Comparison of ENCODE assay signal across 13 cellular contexts in the genomic region with DNA sequence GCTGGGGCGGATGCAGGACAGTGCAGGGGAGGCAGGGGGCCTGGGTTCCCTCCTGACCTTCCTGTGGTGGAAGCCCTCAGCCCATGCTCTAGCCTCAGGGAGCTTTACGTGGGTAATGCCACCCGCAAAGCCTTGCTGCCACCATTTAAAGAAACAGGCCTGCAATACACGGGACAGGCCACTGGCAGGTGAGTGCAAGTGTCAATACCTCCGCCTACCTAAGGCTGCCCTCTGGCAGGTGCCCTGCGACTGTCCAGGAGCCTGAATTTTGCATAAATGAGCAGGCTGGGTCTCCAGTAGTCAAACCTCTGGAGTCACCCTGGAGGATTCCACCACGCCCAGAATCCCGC. TPM values are rescaled to one million over a fixed set of nuclear protein-coding genes. Genes with fewer than 3 reads are reported as not detected.
A peak's percentile ranks its signal among the peaks of the same experiment; 100 is the strongest.
DNase-seq lines count a peak whose midpoint lies in the region; ATAC-seq and TF ChIP-seq lines count a peak whose summit lies in the region.
"Had no signal": no experiment of that assay in that cellular context is flagged by ENCODE, and none has a peak within 500 bp of the region (broad histone marks: within the 10 kb centered on the region; RNA-seq: fewer than 3 reads in every experiment).

No MANE protein-coding gene starts in this region.

- H3K4me1 ChIP-seq in left lung (peaks cover 0 to 41% of the 10 kb centered on the region in 2 donors), smooth muscle cell (ENCODE audit: low read depth) (peaks cover 6% of the 10 kb centered on the region)

- WGBS in smooth muscle cell (ENCODE audit: low lambda C conversion rate) = 38% methylated on average over 8 of the region's 8 CpGs

- intact Hi-C loops in left lung (cut with DNase I) = no loop called here

- ATAC-seq in left lung = no peak
- ATAC-seq: effector memory CD8-positive, alpha-beta T cell; natural killer cell had no signal

- H3K4me2 ChIP-seq in smooth muscle cell = peak overlapping the region; percentile 95

- H3K27me3 Mint-ChIP-seq in brain = peaks cover 18% of the 10 kb centered on the region

- H3K9me3 ChIP-seq in left lung (no peaks in the 10 kb centered on the region), smooth muscle cell (replicated peaks; ENCODE audit: low read depth) (no peaks in the 10 kb centered on the region)

- peaks cover 80% of the 10 kb centered on the region for H3K4me1 Mint-ChIP-seq in brain

- no peak overlapping the region for H3K9ac ChIP-seq in smooth muscle cell (ENCODE audit: low read depth)

- H3K27ac ChIP-seq in left lung (no peak overlapping the region), smooth muscle cell (ENCODE audit: low read depth) (no peak overlapping the region)
- H3K27ac ChIP-seq: 22Rv1 had no signal

- H3K36me3 ChIP-seq in left lung = no peaks in the 10 kb centered on the region
- no peaks in the 10 kb centered on the region for H3K36me3 ChIP-seq in smooth muscle cell (ENCODE audit: low read depth)

- H4K20me1 ChIP-seq in smooth muscle cell (ENCODE audit: low read depth) = peaks cover 40% of the 10 kb centered on the region

- peak overlapping the region; percentile 74 to 91 (median 82) for H3K4me3 Mint-ChIP-seq in brain
- H3K4me3 Mint-ChIP-seq: natural killer cell had no signal

- peaks cover 1% of the 10 kb centered on the region for H3K36me3 Mint-ChIP-seq in brain
- H3K36me3 Mint-ChIP-seq: natural killer cell had no signal

- H3K27me3 ChIP-seq in left lung (peaks cover 51 to 82% of the 10 kb centered on the region in 2 donors), smooth muscle cell (ENCODE audit: low read depth) (peaks cover 47% of the 10 kb centered on the region)

- DNase-seq in NCI-H146 treated with DMSO at 0.1 percent for 48 hours (lab: John Stamatoyannopoulos, UW; ENCODE audit: unreplicated experiment) (peak; percentile 60), NCI-H146 (lab: John Stamatoyannopoulos, UW) (no peak), left lung (no peak), smooth muscle cell (lab: John Stamatoyannopoulos, UW; ENCODE audit: unreplicated experiment) (no peak), T-helper 9 cell (no peak), pons (ENCODE audit: low spot score) (no peak), GM20000 (ENCODE audit: low spot score) (no peak)
- DNase-seq: effector memory CD8-positive, alpha-beta T cell; natural killer cell; stimulated activated CD4-positive, alpha-beta T cell treated with anti-CD3 and anti-CD28 coated beads, Interleukin-2, amount 100 ng/mL, for 24 hours; stimulated activated naive CD4-positive, alpha-beta T cell treated with Interleukin-2 at 50 U/mL for 16 hours had no signal

- H3F3A ChIP-seq in smooth muscle cell (ENCODE audit: low read depth) = no peaks in the 10 kb centered on the region

- peak overlapping the region; percentile 17 to 45 for H3K4me3 ChIP-seq in left lung
- peak overlapping the region; percentile 66 for H3K4me3 ChIP-seq in smooth muscle cell

- H3K9me3 Mint-ChIP-seq in brain = peaks cover 0 to 12% (median 2%) of the 10 kb centered on the region in 5 experiments
- H3K9me3 Mint-ChIP-seq: effector memory CD8-positive, alpha-beta T cell; natural killer cell had no signal

- no peak for TF ChIP-seq CTCF in brain (conservative IDR thresholded peaks at IDR 0.05)
- no peak for TF ChIP-seq CTCF in left lung (IDR thresholded peaks at IDR 0.05)
- no peak for TF ChIP-seq CTCF in smooth muscle cell (IDR thresholded peaks at IDR 0.05; ENCODE audit: borderline replicate concordance, insufficient read depth, poor library complexity, severe bottlenecking)
- TF ChIP-seq CTCF in GM20000 (IDR thresholded peaks at IDR 0.05; ENCODE audit: extremely low read depth, missing control alignments) = no peak

- peak overlapping the region; percentile 72 to 94 (median 93) for H3K27ac Mint-ChIP-seq in brain
- H3K27ac Mint-ChIP-seq: effector memory CD8-positive, alpha-beta T cell; natural killer cell had no signal

- no peak overlapping the region for H2AFZ ChIP-seq in smooth muscle cell (ENCODE audit: low read depth)

- H3K79me2 ChIP-seq in smooth muscle cell (ENCODE audit: low read depth) = no peaks in the 10 kb centered on the region

RNA-seq across cellular contexts. Expression of a gene that starts 5.9 kb away (rescaled TPM):
- 599 TPM for polyA plus RNA-seq in brain (ENCODE audit: insufficient read depth, low read depth, low replicate concordance)
- total RNA-seq in left lung = 1 to 10 TPM; 5.2 to 5.4 TPM
- total RNA-seq in smooth muscle cell = 12.5 and 20.4 TPM in 2 replicates
- polyA plus RNA-seq in smooth muscle cell = 18.6 and 19.4 TPM in 2 replicates
- total RNA-seq: natural killer cell had no signal
